30 cellular contexts compared by ENCODE assay signal in the genomic region with DNA sequence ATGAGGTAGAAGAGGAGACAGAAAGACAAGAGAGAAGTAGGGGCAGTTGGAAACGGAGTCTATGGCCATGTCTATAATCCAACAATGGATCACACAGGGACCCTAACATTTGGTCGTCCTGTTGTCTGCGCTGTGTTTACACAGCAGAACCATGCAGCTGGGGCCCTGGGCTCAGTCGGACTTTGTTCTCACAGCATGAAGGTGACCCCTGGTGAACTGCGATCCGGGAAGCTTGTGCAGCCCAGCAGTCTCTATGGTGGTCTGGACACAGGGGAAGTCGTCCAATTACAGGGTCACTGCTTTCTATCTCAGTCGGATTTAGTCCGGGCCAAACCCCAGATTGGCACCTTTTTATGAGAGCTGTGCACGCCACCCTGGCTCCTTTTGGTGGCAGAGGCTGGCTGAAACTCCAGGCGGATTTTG.
A peak's percentile ranks its signal among the peaks of the same experiment; 100 is the strongest.
DNase-seq lines count a peak whose midpoint lies in the region; ATAC-seq and TF ChIP-seq lines count a peak whose summit lies in the region.
"Had no signal": no experiment of that assay in that cellular context is flagged by ENCODE, and none has a peak within 500 bp of the region (broad histone marks: within the 10 kb centered on the region; RNA-seq: fewer than 3 reads in every experiment).

No MANE protein-coding gene starts in this region.

- H3F3A ChIP-seq in GM23338 (replicated peaks; ENCODE audit: low read depth) = no peaks in the 10 kb centered on the region

- no peak overlapping the region for H3K23ac ChIP-seq in neuronal stem cell (ENCODE audit: low read depth, low read length, poor library complexity)

- peaks cover 11% of the 10 kb centered on the region for H3K4me1 ChIP-seq in GM23338 (ENCODE audit: insufficient read depth)
- H3K4me1 ChIP-seq in hepatocyte (ENCODE audit: insufficient read depth) = peaks cover 26% of the 10 kb centered on the region
- peaks cover 0 to 12% of the 10 kb centered on the region in 2 donors for H3K4me1 ChIP-seq in neuronal stem cell (ENCODE audit: control insufficient read depth in 2 of 2, insufficient read depth in 1 of 2, low read depth in 1 of 2, low read length in 2 of 2)
- H3K4me1 ChIP-seq: heart right ventricle, Peyer's patch had no signal

- H3K14ac ChIP-seq in neuronal stem cell (ENCODE audit: low read length) = no peak overlapping the region

- no peak overlapping the region for H2BK120ac ChIP-seq in neuronal stem cell (ENCODE audit: low read depth, low read length)

- H2AFZ ChIP-seq in GM23338 = no peak overlapping the region
- no peak overlapping the region for H2AFZ ChIP-seq in hepatocyte
- H2AFZ ChIP-seq in neuronal stem cell (ENCODE audit: low read length) = no peak overlapping the region

- no peak overlapping the region for H3K27ac Mint-ChIP-seq in GM23338
- H3K27ac Mint-ChIP-seq: activated naive CD4-positive, alpha-beta T cell treated with anti-CD3 and anti-CD28 coated beads, Interleukin-2, amount 50 U/mL, for 24 hours; B cell; CD8-positive, alpha-beta T cell; H9; natural killer cell treated with Interleukin-12 subunit alpha and Interleukin-12 subunit beta and Interleukin-15 and Interleukin-18, amount 100 ng/mL, for 72 hours had no signal

- H3K9me2 ChIP-seq in GM23338 (ENCODE audit: insufficient read depth) (no peaks in the 10 kb centered on the region), hepatocyte (replicated peaks; ENCODE audit: insufficient read depth) (no peaks in the 10 kb centered on the region)

- no peak overlapping the region for H2BK15ac ChIP-seq in neuronal stem cell (ENCODE audit: low read length)

- no peak overlapping the region for H2AK5ac ChIP-seq in neuronal stem cell (ENCODE audit: low read depth, low read length)

- peak; percentile 8 for DNase-seq in GM23338 (ENCODE audit: low spot score)
- peak; percentile 91 for DNase-seq in NCI-H748 (lab: John Stamatoyannopoulos, UW; ENCODE audit: unreplicated experiment)
- DNase-seq in hepatocyte (ENCODE audit: low spot score) = no peak
- DNase-seq in neuronal stem cell (ENCODE audit: low spot score) = peak; percentile 56
- no peak for DNase-seq in cardiac septum (ENCODE audit: low spot score)
- DNase-seq: ACHN; activated CD4-positive, alpha-beta T cell treated with anti-CD3 and anti-CD28 coated beads for 4 hours; activated CD8-positive, alpha-beta memory T cell treated with anti-CD3 and anti-CD28 coated beads for 24 hours; amygdala; brain microvascular endothelial cell; CD8-positive, alpha-beta T cell; dorsolateral prefrontal cortex; foreskin melanocyte; heart right ventricle; mucosa of descending colon; NCI-H187; NCI-H2171 treated with DMSO at 0.1 percent for 48 hours; Peyer's patch; stimulated activated CD4-positive, alpha-beta T cell treated with anti-CD3 and anti-CD28 coated beads, Interleukin-1b, Interleukin-23, amount 100 ng/mL, for 48 hours; stimulated activated naive CD8-positive, alpha-beta T cell treated with anti-CD3 and anti-CD28 coated beads, Interleukin-15, Interleukin-2, amounts not matched to agents 100 U/mL and 50 U/mL, for 24 hours; T-helper 9 cell had no signal

- peaks cover 17% of the 10 kb centered on the region for H3K4me1 Mint-ChIP-seq in GM23338
- H3K4me1 Mint-ChIP-seq: activated naive CD4-positive, alpha-beta T cell treated with anti-CD3 and anti-CD28 coated beads, Interleukin-2, amount 50 U/mL, for 24 hours; B cell had no signal

- peak; percentile 27 for ATAC-seq in GM23338
- ATAC-seq in HG02938 (IDR thresholded peaks at IDR 0.05; ENCODE audit: unreplicated experiment) = no peak
- ATAC-seq in GM21526 (IDR thresholded peaks at IDR 0.05; ENCODE audit: low FRiP score, unreplicated experiment) = no peak
- ATAC-seq: CD8-positive, alpha-beta T cell; heart right ventricle; mucosa of descending colon; natural killer cell treated with Interleukin-12 subunit alpha and Interleukin-12 subunit beta and Interleukin-15 and Interleukin-18, amount 100 ng/mL, for 72 hours; stimulated activated naive CD8-positive, alpha-beta T cell treated with anti-CD3 and anti-CD28 coated beads, Interleukin-15, Interleukin-2, amounts not matched to agents 100 U/mL and 50 U/mL, for 24 hours had no signal

- H3K79me2 ChIP-seq in GM23338 (replicated peaks; ENCODE audit: insufficient read depth) = no peaks in the 10 kb centered on the region
- H3K79me2 ChIP-seq in hepatocyte = no peaks in the 10 kb centered on the region

- H3K9ac ChIP-seq in neuronal stem cell (ENCODE audit: low read depth, low read length, poor library complexity) = no peak overlapping the region

- no peak overlapping the region for H2BK12ac ChIP-seq in neuronal stem cell (ENCODE audit: low read length)

- no peak overlapping the region for H3K27ac ChIP-seq in GM23338 (ENCODE audit: low read depth)
- no peak overlapping the region for H3K27ac ChIP-seq in hepatocyte
- H3K27ac ChIP-seq in neuronal stem cell (replicated peaks; ENCODE audit: low read length) = no peak overlapping the region
- H3K27ac ChIP-seq: brain microvascular endothelial cell, dorsolateral prefrontal cortex, heart right ventricle, Peyer's patch, VCaP had no signal

- H3K4me3 Mint-ChIP-seq in GM23338 = no peak overlapping the region
- H3K4me3 Mint-ChIP-seq: activated naive CD4-positive, alpha-beta T cell treated with anti-CD3 and anti-CD28 coated beads, Interleukin-2, amount 50 U/mL, for 24 hours; B cell; CD8-positive, alpha-beta T cell; natural killer cell treated with Interleukin-12 subunit alpha and Interleukin-12 subunit beta and Interleukin-15 and Interleukin-18, amount 100 ng/mL, for 72 hours had no signal

- H3K18ac ChIP-seq in neuronal stem cell (ENCODE audit: low read length) = no peak overlapping the region

- H3K4me3 ChIP-seq in GM23338 (no peak overlapping the region), hepatocyte (no peak overlapping the region), neuronal stem cell (ENCODE audit: low read length in 2 of 2) (no peak overlapping the region)
- H3K4me3 ChIP-seq: dorsolateral prefrontal cortex, heart right ventricle, lung, mucosa of descending colon, Peyer's patch, smooth muscle cell had no signal

- H3K27me3 Mint-ChIP-seq in GM23338 (ENCODE audit: insufficient read depth, low read depth, poor library complexity) = peaks cover 52% of the 10 kb centered on the region
- H3K27me3 Mint-ChIP-seq: activated naive CD4-positive, alpha-beta T cell treated with anti-CD3 and anti-CD28 coated beads, Interleukin-2, amount 50 U/mL, for 24 hours had no signal

- H3K9me3 ChIP-seq in hepatocyte (ENCODE audit: low read depth) (no peaks in the 10 kb centered on the region), neuronal stem cell (replicated peaks in 1 of 2; ENCODE audit: control insufficient read depth in 2 of 2, insufficient read depth in 1 of 2, low read depth in 1 of 2, low read length in 2 of 2) (peaks cover 0 to 7% of the 10 kb centered on the region in 2 donors)
- H3K9me3 ChIP-seq: mucosa of descending colon had no signal

- intact Hi-C loops in cardiac septum (cut with DNase I) = no loop called here

- H4K20me1 ChIP-seq in GM23338 (replicated peaks; ENCODE audit: insufficient read depth) (no peaks in the 10 kb centered on the region; the same call in 1 of the 2 replicates), hepatocyte (ENCODE audit: insufficient read depth, poor library complexity, severe bottlenecking) (no peaks in the 10 kb centered on the region)

- WGBS in hepatocyte (ENCODE audit: low lambda C conversion rate, missing lambda C conversion rate) = 49% methylated on average over 11 of the region's 11 CpGs
- no CpG with 5 or more reads among the region's 11 CpGs for WGBS in neuronal stem cell (ENCODE audit: extremely low coverage in 2 of 2, insufficient read length in 2 of 2, insufficient replicate concordance in 1 of 2), 2 donors

- H3K4ac ChIP-seq in neuronal stem cell (ENCODE audit: low read length) = no peak overlapping the region

- H2BK5ac ChIP-seq in neuronal stem cell (ENCODE audit: low read length) = no peak overlapping the region

- no peaks in the 10 kb centered on the region for H3K36me3 Mint-ChIP-seq in GM23338 (ENCODE audit: low read depth)
- H3K36me3 Mint-ChIP-seq: activated naive CD4-positive, alpha-beta T cell treated with anti-CD3 and anti-CD28 coated beads, Interleukin-2, amount 50 U/mL, for 24 hours; CD8-positive, alpha-beta T cell; natural killer cell treated with Interleukin-12 subunit alpha and Interleukin-12 subunit beta and Interleukin-15 and Interleukin-18, amount 100 ng/mL, for 72 hours had no signal

- H3K4me2 ChIP-seq in GM23338 (peak overlapping the region; percentile 50; the same call in 1 of the 2 replicates), hepatocyte (peak overlapping the region; percentile 13), neuronal stem cell (ENCODE audit: insufficient read depth, low read length, poor library complexity, severe bottlenecking) (no peak overlapping the region)

- TF ChIP-seq CTCF in GM23338 (conservative IDR thresholded peaks at IDR 0.05; ENCODE audit: low read depth in 2 of 2) = no peak
- TF ChIP-seq CTCF in hepatocyte (IDR thresholded peaks at IDR 0.05; ENCODE audit: poor library complexity) = no peak

- peaks cover 81% of the 10 kb centered on the region for H3K27me3 ChIP-seq in GM23338 (ENCODE audit: insufficient read depth)
- H3K27me3 ChIP-seq in hepatocyte = no peaks in the 10 kb centered on the region
- H3K27me3 ChIP-seq in neuronal stem cell (ENCODE audit: control insufficient read depth in 3 of 3, insufficient read depth in 3 of 3, low read depth in 1 of 3, low read length in 3 of 3) = peaks cover 0 to 33% (median 27%) of the 10 kb centered on the region in 3 experiments
- H3K27me3 ChIP-seq: brain microvascular endothelial cell, Peyer's patch had no signal

- H4K8ac ChIP-seq in neuronal stem cell (ENCODE audit: low read depth, low read length) = no peak overlapping the region

- H3K79me1 ChIP-seq in neuronal stem cell (ENCODE audit: low read depth, low read length) = no peaks in the 10 kb centered on the region

- H3K36me3 ChIP-seq in GM23338 (ENCODE audit: insufficient read depth) (no peaks in the 10 kb centered on the region), hepatocyte (replicated peaks; ENCODE audit: insufficient read depth, low read depth) (no peaks in the 10 kb centered on the region), neuronal stem cell (replicated peaks in 1 of 2; ENCODE audit: control insufficient read depth in 2 of 2, insufficient read depth in 2 of 2, low read length in 2 of 2) (no peaks in the 10 kb centered on the region)
- H3K36me3 ChIP-seq: brain microvascular endothelial cell, heart right ventricle, Peyer's patch had no signal

- H4K91ac ChIP-seq in neuronal stem cell (ENCODE audit: low read depth, low read length, poor library complexity) = no peak overlapping the region

- peaks cover 9% of the 10 kb centered on the region; the same call in 2 of the 3 replicates for H3K9me3 Mint-ChIP-seq in GM23338
- H3K9me3 Mint-ChIP-seq: activated naive CD4-positive, alpha-beta T cell treated with anti-CD3 and anti-CD28 coated beads, Interleukin-2, amount 50 U/mL, for 24 hours had no signal

TF ChIP-seq in GM23338, 12 proteins besides CTCF, POLR2A, EP300 and RAD21 (continues in another document):
- TF ChIP-seq CREB1 (CRISPR knock-in tag; IDR thresholded peaks at IDR 0.05; ENCODE audit: low read depth) (no peak), POLR2AphosphoS5 (IDR thresholded peaks at IDR 0.05; ENCODE audit: low read depth) (no peak), EZH2 (IDR thresholded peaks at IDR 0.05; ENCODE audit: low read depth, unreplicated experiment) (no peak), STAT1 (IDR thresholded peaks at IDR 0.05; ENCODE audit: unreplicated experiment) (no peak)

Comparison
In these comparisons a context has a peak if more than half of its experiments do, and no peak if none do; other contexts are left out.
1. DNase-seq: peak in GM23338 (single experiment), NCI-H748 (single experiment) and neuronal stem cell (single experiment); none in hepatocyte (single experiment) and cardiac septum (single experiment).